In the genomic region with DNA sequence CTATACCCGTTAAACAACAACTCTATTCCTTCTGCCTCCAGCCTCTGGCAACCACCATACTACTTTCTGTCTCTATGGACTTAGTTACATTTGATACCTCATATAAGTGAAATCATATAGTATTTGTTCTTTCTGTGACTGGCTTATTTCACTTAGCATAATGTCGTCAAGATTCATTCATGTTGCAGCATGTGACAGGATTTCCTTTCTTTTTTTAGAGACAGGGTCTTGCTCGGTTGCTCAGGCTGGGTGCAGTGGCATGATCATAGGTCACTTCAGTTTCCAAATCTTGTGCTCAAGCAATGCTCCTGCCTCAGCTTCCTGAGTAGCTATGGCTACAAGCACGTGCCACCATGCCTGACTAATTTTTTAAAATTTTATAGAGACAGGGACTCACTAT, we compare ENCODE assay signal across 16 cellular contexts. TPM values are rescaled to one million over a fixed set of nuclear protein-coding genes. Genes with fewer than 3 reads are reported as not detected.
DNase-seq lines count a peak whose midpoint lies in the region; ATAC-seq and TF ChIP-seq lines count a peak whose summit lies in the region.
"Had no signal": no experiment of that assay in that cellular context is flagged by ENCODE, and none has a peak within 500 bp of the region (broad histone marks: within the 10 kb centered on the region; RNA-seq: fewer than 3 reads in every experiment).

No MANE protein-coding gene starts in this region.

- H3K27me3 ChIP-seq in CD8-positive, alpha-beta T cell (ENCODE audit: insufficient read depth, low read length): no peaks in the 10 kb centered on the region
- H3K27me3 ChIP-seq in trophoblast cell (ENCODE audit: insufficient read depth, low read length): no peaks in the 10 kb centered on the region
- H3K27me3 ChIP-seq: breast epithelium, MG63, sigmoid colon had no signal

- H3K36me3 Mint-ChIP-seq in CD8-positive, alpha-beta T cell: no peaks in the 10 kb centered on the region
- H3K36me3 Mint-ChIP-seq in T-helper 2 cell treated with Interferon-gamma antibody and Interleukin-4, amounts not matched to agents 5 μg/mL and 100 μg/mL, for 36 hours (ENCODE audit: low read depth): peaks cover 7% of the 10 kb centered on the region

- no peak overlapping the region for H3K14ac ChIP-seq in trophoblast cell (ENCODE audit: low read length)

- ATAC-seq in CD8-positive, alpha-beta T cell: peak; percentile 22
- peak; percentile 29 for ATAC-seq in GM18519 (IDR thresholded peaks at IDR 0.05; ENCODE audit: low FRiP score, unreplicated experiment)
- peak; percentile 46 for ATAC-seq in HG03066 (IDR thresholded peaks at IDR 0.05; ENCODE audit: low read depth, unreplicated experiment)

- H3K79me1 ChIP-seq in trophoblast cell (ENCODE audit: low read length): no peaks in the 10 kb centered on the region

- H3K27me3 Mint-ChIP-seq in CD8-positive, alpha-beta T cell (ENCODE audit: low read depth): no peaks in the 10 kb centered on the region
- peaks cover 2% of the 10 kb centered on the region for H3K27me3 Mint-ChIP-seq in T-helper 2 cell treated with Interferon-gamma antibody and Interleukin-4, amounts not matched to agents 5 μg/mL and 100 μg/mL, for 36 hours (ENCODE audit: low read depth)

- no peak overlapping the region for H4K8ac ChIP-seq in trophoblast cell (ENCODE audit: low read depth, low read length)

- no peak overlapping the region for H2AFZ ChIP-seq in trophoblast cell (ENCODE audit: insufficient read depth, low read length, poor library complexity)
- H2AFZ ChIP-seq: PC-9 had no signal

- H3K4me3 ChIP-seq in CD8-positive, alpha-beta T cell (ENCODE audit: low read depth, low read length): no peak overlapping the region
- H3K4me3 ChIP-seq in trophoblast cell (ENCODE audit: low read depth, low read length): no peak overlapping the region
- H3K4me3 ChIP-seq: breast epithelium, MG63, PC-9, sigmoid colon had no signal

- CTCF ChIA-PET in CD8-positive, alpha-beta T cell (lab: Charles Lee): no interaction called here

- H3K36me3 ChIP-seq in CD8-positive, alpha-beta T cell (ENCODE audit: insufficient read depth, low read length): no peaks in the 10 kb centered on the region
- no peaks in the 10 kb centered on the region for H3K36me3 ChIP-seq in trophoblast cell (ENCODE audit: control insufficient read depth in 1 of 2, insufficient read depth in 2 of 2, low read length in 2 of 2)
- H3K36me3 ChIP-seq: breast epithelium, MG63, sigmoid colon had no signal

- no peak overlapping the region for H3K23ac ChIP-seq in trophoblast cell (ENCODE audit: low read length)

- H3K9me3 ChIP-seq in CD8-positive, alpha-beta T cell (ENCODE audit: low read length): no peaks in the 10 kb centered on the region
- H3K9me3 ChIP-seq in trophoblast cell (ENCODE audit: insufficient read depth, low read depth, low read length): no peaks in the 10 kb centered on the region
- H3K9me3 ChIP-seq: breast epithelium, MG63, sigmoid colon had no signal

- H3K4me1 ChIP-seq in CD8-positive, alpha-beta T cell (ENCODE audit: insufficient read depth, low read length): peaks cover 59% of the 10 kb centered on the region
- peaks cover 0 to 7% of the 10 kb centered on the region in 2 experiments for H3K4me1 ChIP-seq in trophoblast cell (ENCODE audit: control insufficient read depth in 1 of 2, insufficient read depth in 2 of 2, low read length in 2 of 2)
- H3K4me1 ChIP-seq: breast epithelium had no signal

- TF ChIP-seq CTCF in CD8-positive, alpha-beta T cell (IDR thresholded peaks at IDR 0.05): no peak

- H3K4me3 Mint-ChIP-seq in CD8-positive, alpha-beta T cell: peak overlapping the region; percentile 4
- H3K4me3 Mint-ChIP-seq in T-helper 2 cell treated with Interferon-gamma antibody and Interleukin-4, amounts not matched to agents 5 μg/mL and 100 μg/mL, for 36 hours: peak overlapping the region; percentile 13

- no peak overlapping the region for H3K27ac ChIP-seq in CD8-positive, alpha-beta T cell (ENCODE audit: low read depth, low read length)
- no peak overlapping the region for H3K27ac ChIP-seq in trophoblast cell (ENCODE audit: low read depth, low read length)
- H3K27ac ChIP-seq: breast epithelium, PC-9, sigmoid colon had no signal

- H3K18ac ChIP-seq in trophoblast cell (ENCODE audit: low read length): no peak overlapping the region

- no peak overlapping the region for H2BK5ac ChIP-seq in trophoblast cell (ENCODE audit: low read depth, low read length, poor library complexity)

- peaks cover 76% of the 10 kb centered on the region for H3K4me1 Mint-ChIP-seq in CD8-positive, alpha-beta T cell (ENCODE audit: low read depth)
- H3K4me1 Mint-ChIP-seq in T-helper 2 cell treated with Interferon-gamma antibody and Interleukin-4, amounts not matched to agents 5 μg/mL and 100 μg/mL, for 36 hours (ENCODE audit: low read depth): peaks cover 64% of the 10 kb centered on the region

- no peak overlapping the region for H3K4me2 ChIP-seq in trophoblast cell (ENCODE audit: low read length)
- H3K4me2 ChIP-seq: PC-9 had no signal

- H3K9me3 Mint-ChIP-seq in CD8-positive, alpha-beta T cell: peaks cover 3% of the 10 kb centered on the region
- H3K9me3 Mint-ChIP-seq in T-helper 2 cell treated with Interferon-gamma antibody and Interleukin-4, amounts not matched to agents 5 μg/mL and 100 μg/mL, for 36 hours: no peaks in the 10 kb centered on the region

- DNase-seq in CD8-positive, alpha-beta T cell: peak in 1 of 7 experiments; percentile 32
- no peak for DNase-seq in T-helper 2 cell treated with Interferon-gamma antibody and Interleukin-4, amounts not matched to agents 5 μg/mL and 100 μg/mL, for 36 hours (ENCODE audit: low spot score)
- no peak for DNase-seq in NCI-H748 (lab: John Stamatoyannopoulos, UW; ENCODE audit: unreplicated experiment)
- DNase-seq in trophoblast cell: no peak
- no peak for DNase-seq in activated gamma-delta T cell treated with Interleukin-2 at 50 U/mL for 16 hours
- no peak for DNase-seq in islet precursor cell
- DNase-seq: activated CD4-positive, alpha-beta T cell treated with anti-CD3 and anti-CD28 coated beads for 1 hour; activated effector memory CD4-positive, alpha-beta T cell treated with Interleukin-2 at 50 U/mL for 16 hours; effector CD4-positive, alpha-beta T cell; MG63; PC-9; sigmoid colon; stimulated activated naive CD4-positive, alpha-beta T cell treated with Interleukin-2 at 50 U/mL for 16 hours had no signal

- peak overlapping the region; percentile 33 for H3K27ac Mint-ChIP-seq in CD8-positive, alpha-beta T cell
- H3K27ac Mint-ChIP-seq in T-helper 2 cell treated with Interferon-gamma antibody and Interleukin-4, amounts not matched to agents 5 μg/mL and 100 μg/mL, for 36 hours: no peak overlapping the region

- H2BK12ac ChIP-seq in trophoblast cell (ENCODE audit: low read length): no peak overlapping the region

- POLR2A ChIA-PET in CD8-positive, alpha-beta T cell (lab: Charles Lee): no interaction called here

- no peaks in the 10 kb centered on the region for H3K79me2 ChIP-seq in trophoblast cell (ENCODE audit: control insufficient read depth, insufficient read depth, low read length, poor library complexity)

- no peak overlapping the region for H4K91ac ChIP-seq in trophoblast cell (ENCODE audit: low read depth, low read length)

- no peak overlapping the region for H4K12ac ChIP-seq in trophoblast cell (ENCODE audit: low read depth, low read length)

- no CpG with 5 or more reads among the region's 4 CpGs for WGBS in trophoblast cell (ENCODE audit: extremely low coverage, insufficient coverage, insufficient read length)

- no peak overlapping the region for H2BK120ac ChIP-seq in trophoblast cell (ENCODE audit: insufficient read depth, low read length, poor library complexity)

- H3K9ac ChIP-seq in trophoblast cell (ENCODE audit: low read length): no peak overlapping the region

- intact Hi-C loops in CD8-positive, alpha-beta T cell (cut with DNase I, micrococcal nuclease): loop anchor here in 1 of 2 experiments (5.0 kb wide), 1 partner anchor 95 kb away; no protein-coding TSS in a partner anchor

- H3K4ac ChIP-seq in trophoblast cell (ENCODE audit: low read depth, low read length): no peak overlapping the region

- no peak overlapping the region for H2AK5ac ChIP-seq in trophoblast cell (ENCODE audit: low read length)

RNA-seq across cellular contexts. Expression of a gene that starts 29.4 kb away (rescaled TPM):
- total RNA-seq in CD8-positive, alpha-beta T cell: 100 to 1,000 TPM; 170 TPM
- polyA plus RNA-seq in trophoblast cell (2013): 4.6 and 5.1 TPM in 2 replicates
